ENCODE assay signal across 9 cellular contexts in genomic region chr9:38018964-38019602, GRCh38. TPM values are rescaled to one million over a fixed set of nuclear protein-coding genes. Genes with fewer than 3 reads are reported as not detected.
DNase-seq lines count a peak whose midpoint lies in the region; ATAC-seq, FAIRE-seq and TF ChIP-seq lines count a peak whose summit lies in the region.
"Had no signal": no experiment of that assay in that cellular context is flagged by ENCODE, and none has a peak within 500 bp of the region (broad histone marks: within the 10 kb centered on the region; RNA-seq: fewer than 3 reads in every experiment).

No MANE protein-coding gene starts in this region.

- no peaks in the 10 kb centered on the region for H3K9me3 ChIP-seq in SK-N-MC (ENCODE audit: low read depth, low read length)

- H3K9ac ChIP-seq in SK-N-MC (ENCODE audit: insufficient read length) (peak overlapping the region; percentile 11), rectal smooth muscle tissue (ENCODE audit: low read length) (no peak overlapping the region)

- H3K4me1 ChIP-seq in foreskin keratinocyte (peaks cover 56% of the 10 kb centered on the region), rectal smooth muscle tissue (ENCODE audit: control insufficient read depth, insufficient read depth, low read length) (peaks cover 55% of the 10 kb centered on the region)

- H3K27ac ChIP-seq in SK-N-MC (peak overlapping the region; percentile 96), foreskin keratinocyte (no peak overlapping the region), rectal smooth muscle tissue (ENCODE audit: low read depth, low read length) (peak overlapping the region; percentile 86)

- H3K4me3 ChIP-seq in SK-N-MC (peak overlapping the region; percentile 73), rectal smooth muscle tissue (ENCODE audit: low read length) (no peak overlapping the region)

- peak; percentile 77 for ATAC-seq in foreskin keratinocyte

- no peak for TF ChIP-seq CTCF in foreskin keratinocyte (conservative IDR thresholded peaks at IDR 0.05)

- no peak for TF ChIP-seq POLR2A in GM12892 (IDR thresholded peaks at IDR 0.05; ENCODE audit: low read depth, low read length)

- DNase-seq in GM12892 (ENCODE audit: insufficient read length) (no peak), SK-N-MC (ENCODE audit: low read depth, low spot score) (no peak), foreskin keratinocyte (peak in 1 of 2 donors; percentile 64), KG1 (lab: John Stamatoyannopoulos, UW) (no peak), cerebellar cortex (ENCODE audit: low spot score) (no peak), activated gamma-delta T cell (lab: John Stamatoyannopoulos, UW) (no peak)
- no peak for DNase-seq in activated effector memory CD4-positive, alpha-beta T cell treated with Interleukin-2 at 50 U/mL for 16 hours
- DNase-seq: activated naive CD4-positive, alpha-beta T cell treated with anti-CD3 and anti-CD28 coated beads for 36 hours had no signal

- H3K27me3 ChIP-seq in foreskin keratinocyte (no peaks in the 10 kb centered on the region), rectal smooth muscle tissue (ENCODE audit: control insufficient read depth, insufficient read depth, low read length) (no peaks in the 10 kb centered on the region)

- H3K36me3 ChIP-seq in SK-N-MC (ENCODE audit: insufficient read depth, low read length) (peaks cover 16% of the 10 kb centered on the region; the same call in 1 of the 2 replicates), rectal smooth muscle tissue (ENCODE audit: control insufficient read depth, insufficient read depth, low read length) (no peaks in the 10 kb centered on the region)

- FAIRE-seq in GM12892 (lab: Jason Lieb, UNC), result peak; percentile 40

RNA-seq across cellular contexts. Expression of gene SHB, which starts 49.9 kb away (rescaled TPM):
- polyA plus RNA-seq in GM12892 (2012; ENCODE audit: missing spikeins), result 1.0 TPM
- total RNA-seq in foreskin keratinocyte, result 17.0 and 19.0 TPM in 2 replicates
- 15.8 and 17.8 TPM in 2 replicates for polyA plus RNA-seq in foreskin keratinocyte
